Comparison of ENCODE assay signal across 28 cellular contexts in the genomic region with DNA sequence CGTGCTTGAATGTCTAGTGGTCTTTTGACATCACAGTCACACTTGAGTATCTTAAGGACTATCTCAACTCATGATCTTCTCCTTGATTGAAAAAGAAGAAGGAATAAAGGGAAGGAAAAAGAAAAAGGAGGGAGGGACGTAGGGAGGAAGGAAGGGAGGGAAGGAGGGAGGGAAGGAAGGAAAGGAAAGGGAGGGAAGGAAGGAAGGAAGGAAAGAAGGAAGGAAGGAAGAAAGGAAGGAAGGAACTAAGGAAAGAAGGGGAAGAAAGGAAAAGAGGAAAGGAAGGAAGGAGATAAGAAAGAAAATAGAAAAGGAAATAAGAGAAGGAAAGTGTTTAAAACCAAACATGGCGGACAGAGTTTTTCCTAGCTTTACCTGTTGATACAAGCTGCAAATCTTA.
DNase-seq lines count a peak whose midpoint lies in the region; ATAC-seq, FAIRE-seq and TF ChIP-seq lines count a peak whose summit lies in the region.
"Had no signal": no experiment of that assay in that cellular context is flagged by ENCODE, and none has a peak within 500 bp of the region (broad histone marks: within the 10 kb centered on the region; RNA-seq: fewer than 3 reads in every experiment).

No MANE protein-coding gene starts in this region.

- TF ChIP-seq EP300 in HepG2 (IDR thresholded peaks at IDR 0.05; ENCODE audit: low read depth in 2 of 2, low read length in 2 of 2) (no peak), HepG2 (CRISPR knock-in tag; IDR thresholded peaks at IDR 0.05; ENCODE audit: borderline replicate concordance) (no peak)

- ATAC-seq in HepG2 (no peak), right lobe of liver (no peak), memory B cell (ENCODE audit: low read depth) (no peak), GM21717 (IDR thresholded peaks at IDR 0.05; ENCODE audit: unreplicated experiment) (no peak)
- ATAC-seq: GM12878 had no signal

- intact Hi-C loops in activated CD4-positive, alpha-beta T cell treated with anti-CD3 and anti-CD28 coated beads, Interleukin-2, amount 10 ng/mL, durations not matched to agents 24 days and 14 days (cut with micrococcal nuclease): no loop called here
- intact Hi-C loops in HepG2 (cut with micrococcal nuclease; ENCODE audit: unreplicated experiment): no loop called here
- intact Hi-C loops in right lobe of liver (cut with DNase I): no loop called here

- TF ChIP-seq CTCF in HepG2 (CRISPR knock-in tag; IDR thresholded peaks at IDR 0.05): no peak
- no peak for TF ChIP-seq CTCF in right lobe of liver (IDR thresholded peaks at IDR 0.05)

- in situ Hi-C loops in HepG2 (cut with HindIII; ENCODE audit: extremely low pct_ligation_motif_present, low pct_unique_long_range_greater_than_20kb): no loop called here

- H3K27me3 ChIP-seq in HepG2 (ENCODE audit: control insufficient read depth in 1 of 2, insufficient read depth in 2 of 2, low read length in 2 of 2) (no peaks in the 10 kb centered on the region), right lobe of liver (no peaks in the 10 kb centered on the region)
- H3K27me3 ChIP-seq: BE2C, BLaER1 had no signal

- no TSS peak for BruUV-seq in HepG2 (replicated peaks; lab: Mats Ljungman, UMichigan)

- peaks cover 51% of the 10 kb centered on the region for H3K36me3 Mint-ChIP-seq in activated CD4-positive, alpha-beta T cell treated with anti-CD3 and anti-CD28 coated beads, Interleukin-2, amount 10 ng/mL, durations not matched to agents 24 days and 14 days (ENCODE audit: low read depth)
- peaks cover 39% of the 10 kb centered on the region for H3K36me3 Mint-ChIP-seq in memory B cell

- H3K79me2 ChIP-seq in HepG2 (ENCODE audit: insufficient read depth, low read length): no peaks in the 10 kb centered on the region

- no peaks in the 10 kb centered on the region for H3K27me3 Mint-ChIP-seq in activated CD4-positive, alpha-beta T cell treated with anti-CD3 and anti-CD28 coated beads, Interleukin-2, amount 10 ng/mL, durations not matched to agents 24 days and 14 days
- no peaks in the 10 kb centered on the region for H3K27me3 Mint-ChIP-seq in memory B cell
- H3K27me3 Mint-ChIP-seq: CD4-positive, alpha-beta memory T cell; CD4-positive, CD25-positive, alpha-beta regulatory T cell; CD8-positive, alpha-beta memory T cell had no signal

- no peak overlapping the region for H3K27ac Mint-ChIP-seq in activated CD4-positive, alpha-beta T cell treated with anti-CD3 and anti-CD28 coated beads, Interleukin-2, amount 10 ng/mL, durations not matched to agents 24 days and 14 days
- H3K27ac Mint-ChIP-seq in memory B cell: peak overlapping the region; percentile 38
- H3K27ac Mint-ChIP-seq: CD4-positive, CD25-positive, alpha-beta regulatory T cell had no signal

- H3K4me1 ChIP-seq in HepG2 (ENCODE audit: insufficient read depth, low read length) (peaks cover 5% of the 10 kb centered on the region; the same call in 1 of the 2 replicates), right lobe of liver (peaks cover 0 to 6% (median 0%) of the 10 kb centered on the region in 4 donors)
- H3K4me1 ChIP-seq: BE2C, BLaER1 had no signal

- WGBS in HepG2 (ENCODE audit: low lambda C conversion rate): 79% methylated on average over 3 of the region's 3 CpGs
- WGBS in right lobe of liver (ENCODE audit: insufficient coverage, low coverage, low lambda C conversion rate, missing lambda C conversion rate): 89% methylated on average over 3 of the region's 3 CpGs

- no peak for TF ChIP-seq POLR2A in HepG2 (IDR thresholded peaks at IDR 0.05; ENCODE audit: insufficient read depth in 1 of 2, low read depth in 2 of 2, low read length in 2 of 2)
- no peak for TF ChIP-seq POLR2A in right lobe of liver (IDR thresholded peaks at IDR 0.05)

- DNase-seq in activated CD4-positive, alpha-beta T cell treated with anti-CD3 and anti-CD28 coated beads, Interleukin-2, amount 10 ng/mL, durations not matched to agents 24 days and 14 days: peak; percentile 4
- no peak for DNase-seq in activated CD4-positive, alpha-beta T cell treated with anti-CD3 and anti-CD28 coated beads for 48 hours
- DNase-seq in HepG2 (ENCODE audit: low spot score) (no peak), right lobe of liver (no peak), memory B cell (ENCODE audit: low spot score in 2 of 2) (no peak), NOMO-1 treated with DMSO at 0.1 percent for 48 hours (lab: John Stamatoyannopoulos, UW; ENCODE audit: unreplicated experiment) (no peak)
- DNase-seq: 8988T; ACHN; BE2C; C1 segment of cervical spinal cord; CD4-positive, alpha-beta memory T cell; CD4-positive, CD25-positive, alpha-beta regulatory T cell; CD8-positive, alpha-beta memory T cell; COR-L47; DMS 273 treated with DMSO at 0.1 percent for 48 hours; DMS153; DMS53; DMS79; DND-41; EL; GDM1 had no signal

- no peaks in the 10 kb centered on the region for H3K4me1 Mint-ChIP-seq in activated CD4-positive, alpha-beta T cell treated with anti-CD3 and anti-CD28 coated beads, Interleukin-2, amount 10 ng/mL, durations not matched to agents 24 days and 14 days
- no peaks in the 10 kb centered on the region for H3K4me1 Mint-ChIP-seq in memory B cell
- H3K4me1 Mint-ChIP-seq: CD4-positive, alpha-beta memory T cell; CD8-positive, alpha-beta memory T cell had no signal

- no peaks in the 10 kb centered on the region for H4K20me1 ChIP-seq in HepG2 (ENCODE audit: insufficient read depth, low read length)
- H4K20me1 ChIP-seq: BLaER1 had no signal

- FAIRE-seq in HepG2 (lab: Jason Lieb, UNC): no peak
- FAIRE-seq: A204.1, GM12892, GM18507 had no signal

- no peaks in the 10 kb centered on the region for H3K9me3 ChIP-seq in HepG2 (ENCODE audit: low read length)
- H3K9me3 ChIP-seq in right lobe of liver: no peaks in the 10 kb centered on the region
- H3K9me3 ChIP-seq: BE2C, BLaER1 had no signal

- H2AFZ ChIP-seq in HepG2 (ENCODE audit: low read length): no peak overlapping the region

- H3K27ac ChIP-seq in HepG2 (ENCODE audit: extremely low read length, insufficient read depth, low read length) (no peak overlapping the region), right lobe of liver (no peak overlapping the region)
- H3K27ac ChIP-seq: BLaER1 had no signal

- CTCF ChIA-PET in HepG2 (lab: Yijun Ruan, JAX; ENCODE audit: low intra/inter-chr PET ratio, low total read pairs): no interaction called here

- POLR2A ChIA-PET in HepG2 (lab: Yijun Ruan, JAX): no interaction called here

- H3K4me3 Mint-ChIP-seq in activated CD4-positive, alpha-beta T cell treated with anti-CD3 and anti-CD28 coated beads, Interleukin-2, amount 10 ng/mL, durations not matched to agents 24 days and 14 days: no peak overlapping the region
- no peak overlapping the region for H3K4me3 Mint-ChIP-seq in memory B cell
- H3K4me3 Mint-ChIP-seq: CD14-positive monocyte; CD4-positive, CD25-positive, alpha-beta regulatory T cell; CD8-positive, alpha-beta memory T cell had no signal

- no peaks in the 10 kb centered on the region for H3K36me3 ChIP-seq in HepG2 (replicated peaks in 1 of 2; ENCODE audit: control insufficient read depth in 1 of 2, insufficient read depth in 2 of 2, low read length in 2 of 2)
- H3K36me3 ChIP-seq in right lobe of liver: no peaks in the 10 kb centered on the region
- H3K36me3 ChIP-seq: BE2C had no signal

- H3K9ac ChIP-seq in HepG2 (ENCODE audit: insufficient read depth, low read depth, low read length): no peak overlapping the region
- H3K9ac ChIP-seq: BLaER1 had no signal

- H3K9me3 Mint-ChIP-seq in activated CD4-positive, alpha-beta T cell treated with anti-CD3 and anti-CD28 coated beads, Interleukin-2, amount 10 ng/mL, durations not matched to agents 24 days and 14 days: no peaks in the 10 kb centered on the region
- no peaks in the 10 kb centered on the region for H3K9me3 Mint-ChIP-seq in memory B cell
- H3K9me3 Mint-ChIP-seq: CD8-positive, alpha-beta memory T cell had no signal

- H3K4me3 ChIP-seq in HepG2 (replicated peaks in 1 of 3; ENCODE audit: insufficient read depth in 1 of 3, low read depth in 2 of 3, low read length in 3 of 3) (no peak overlapping the region), right lobe of liver (no peak overlapping the region)
- H3K4me3 ChIP-seq: BLaER1, GM12878 had no signal

- TF ChIP-seq RAD21 in HepG2 (CRISPR knock-in tag; IDR thresholded peaks at IDR 0.05): no peak

- H3K4me2 ChIP-seq in HepG2 (ENCODE audit: low read depth, low read length): no peak overlapping the region
- H3K4me2 ChIP-seq: BLaER1 had no signal

TF ChIP-seq in HepG2, 621 proteins besides CTCF, POLR2A, EP300 and RAD21:
- no peak for TF ChIP-seq ZNF282 (IDR thresholded peaks at IDR 0.05; ENCODE audit: partially characterized antibody)
- TF ChIP-seq ZNF205 (CRISPR knock-in tag; IDR thresholded peaks at IDR 0.05): no peak
- TF ChIP-seq PCBP2 (optimal IDR thresholded peaks at IDR 0.05; ENCODE audit: low read depth, low read length, poor library complexity, severe bottlenecking): peak; percentile 21
- no peak for TF ChIP-seq RFXANK (CRISPR knock-in tag; IDR thresholded peaks at IDR 0.05)
- no peak for TF ChIP-seq ZNF235 (CRISPR knock-in tag; IDR thresholded peaks at IDR 0.05; ENCODE audit: borderline replicate concordance)
